ENCODE assay signal across 1 cellular context in genomic region chr22:37674248-37674647, GRCh38.
TF ChIP-seq lines count a peak whose summit lies in the region.

No MANE protein-coding gene starts in this region.

TF ChIP-seq in IMR-90, 13 proteins besides CTCF, POLR2A, EP300 and RAD21:
- TF ChIP-seq MXI1 (IDR thresholded peaks at IDR 0.05; ENCODE audit: borderline replicate concordance, low read depth, low read length): no peak
- TF ChIP-seq MAZ (IDR thresholded peaks at IDR 0.05; ENCODE audit: borderline replicate concordance, low read depth, low read length): no peak
- no peak for TF ChIP-seq CHD1 (IDR thresholded peaks at IDR 0.05; ENCODE audit: low read depth, low read length)
- no peak for TF ChIP-seq USF2 (IDR thresholded peaks at IDR 0.05; ENCODE audit: low read depth, low read length)
- TF ChIP-seq BHLHE40 (IDR thresholded peaks at IDR 0.05; ENCODE audit: low read depth, low read length): no peak
- TF ChIP-seq RFX5 (IDR thresholded peaks at IDR 0.05; ENCODE audit: low read depth, low read length): no peak
- TF ChIP-seq CEBPB (IDR thresholded peaks at IDR 0.05; ENCODE audit: low read depth, low read length): no peak
- TF ChIP-seq NFE2L2 (IDR thresholded peaks at IDR 0.05; ENCODE audit: low read depth, low read length): no peak
